In the genomic region with DNA sequence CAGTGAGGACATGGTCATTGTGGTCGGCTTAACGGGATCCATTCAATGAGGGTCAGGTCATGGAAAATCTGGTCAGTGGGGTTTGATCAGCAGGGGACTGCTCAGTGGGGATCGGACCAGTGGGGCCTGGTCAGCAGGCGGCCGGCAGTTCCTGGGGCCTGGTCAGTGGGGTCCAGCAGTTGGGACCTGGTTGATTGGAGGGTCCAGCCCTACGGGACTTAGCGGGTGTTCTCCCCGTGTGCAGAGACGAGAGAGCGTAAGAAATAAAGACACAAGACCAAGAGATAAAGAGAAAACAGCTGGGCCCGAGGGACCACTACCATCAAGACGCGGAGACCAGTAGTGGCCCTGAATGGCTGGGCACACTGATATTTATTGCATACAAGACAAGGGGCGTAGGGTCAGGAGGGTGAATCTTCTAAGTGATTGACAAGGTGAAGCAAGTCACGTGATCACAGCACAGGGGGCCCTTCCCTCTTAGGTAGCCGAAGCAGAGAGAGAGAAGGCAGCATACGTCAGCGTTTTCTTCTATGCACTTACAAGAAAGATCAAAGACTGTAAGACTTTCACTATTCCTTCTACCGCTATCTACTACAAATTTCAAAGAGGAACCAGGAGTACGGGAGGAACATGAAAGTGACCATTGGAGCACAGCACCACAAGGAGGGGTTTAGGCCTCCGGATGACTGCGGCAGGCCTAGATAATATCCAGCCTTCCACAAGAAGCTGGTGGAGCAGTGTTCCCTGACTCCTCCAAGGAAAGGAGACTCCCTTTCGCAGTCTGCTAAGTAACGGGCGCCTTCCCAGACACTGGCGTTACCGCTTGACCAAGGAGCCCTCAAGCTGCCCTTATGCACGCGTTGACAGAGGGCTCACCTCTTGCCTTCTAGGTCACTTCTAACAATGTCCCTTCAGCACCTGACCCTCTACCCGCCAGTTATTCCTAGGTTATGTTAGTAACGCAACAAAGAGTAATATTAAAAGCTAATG, we compare ENCODE assay signal across 1 cellular context.
TF ChIP-seq lines count a peak whose summit lies in the region.

No MANE protein-coding gene starts in this region.

TF ChIP-seq in K562, 482 proteins besides CTCF, POLR2A, EP300 and RAD21 (continued from another document):
- TF ChIP-seq, protein P1, sequence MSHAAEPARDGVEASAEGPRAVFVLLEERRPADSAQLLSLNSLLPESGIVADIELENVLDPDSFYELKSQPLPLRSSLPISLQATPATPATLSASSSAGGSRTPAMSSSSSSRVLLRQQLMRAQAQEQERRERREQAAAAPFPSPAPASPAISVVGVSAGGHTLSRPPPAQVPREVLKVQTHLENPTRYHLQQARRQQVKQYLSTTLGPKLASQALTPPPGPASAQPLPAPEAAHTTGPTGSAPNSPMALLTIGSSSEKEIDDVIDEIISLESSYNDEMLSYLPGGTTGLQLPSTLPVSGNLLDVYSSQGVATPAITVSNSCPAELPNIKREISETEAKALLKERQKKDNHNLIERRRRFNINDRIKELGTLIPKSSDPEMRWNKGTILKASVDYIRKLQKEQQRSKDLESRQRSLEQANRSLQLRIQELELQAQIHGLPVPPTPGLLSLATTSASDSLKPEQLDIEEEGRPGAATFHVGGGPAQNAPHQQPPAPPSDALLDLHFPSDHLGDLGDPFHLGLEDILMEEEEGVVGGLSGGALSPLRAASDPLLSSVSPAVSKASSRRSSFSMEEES (CRISPR knock-in tag; IDR thresholded peaks at IDR 0.05): peak; percentile 79
- TF ChIP-seq CSDE1 (IDR thresholded peaks at IDR 0.05) (no peak), ZNF436 (CRISPR knock-in tag; IDR thresholded peaks at IDR 0.05) (no peak), RBM25 (IDR thresholded peaks at IDR 0.05; ENCODE audit: low read depth, low read length, severe bottlenecking) (no peak), ZNF217 (CRISPR knock-in tag; IDR thresholded peaks at IDR 0.05) (no peak), DACH1 (IDR thresholded peaks at IDR 0.05; ENCODE audit: partially characterized antibody) (peak; percentile 13), NCOA2 (IDR thresholded peaks at IDR 0.05; ENCODE audit: partially characterized antibody in 2 of 2) (no peak), ARNT (IDR thresholded peaks at IDR 0.05) (no peak), NCOA1 (IDR thresholded peaks at IDR 0.05; ENCODE audit: low read depth) (no peak), SUPT5H (IDR thresholded peaks at IDR 0.05) (no peak), MCM2 (IDR thresholded peaks at IDR 0.05; ENCODE audit: low read depth) (no peak), ZSCAN32 (CRISPR knock-in tag; IDR thresholded peaks at IDR 0.05) (no peak), CBFA2T2 (conservative IDR thresholded peaks at IDR 0.05) (peak; percentile 36; the same call in 1 of the 2 replicates), NR1H2 (CRISPR knock-in tag; IDR thresholded peaks at IDR 0.05) (no peak), NCOA6 (IDR thresholded peaks at IDR 0.05) (no peak), MCM3 (IDR thresholded peaks at IDR 0.05) (no peak), RAD51 (IDR thresholded peaks at IDR 0.05; ENCODE audit: borderline replicate concordance, low read depth) (peak; percentile 74), ZNF431 (CRISPR knock-in tag; IDR thresholded peaks at IDR 0.05) (no peak), JUNB (CRISPR knock-in tag; conservative IDR thresholded peaks at IDR 0.05) (no peak), EWSR1 (IDR thresholded peaks at IDR 0.05; ENCODE audit: borderline replicate concordance, low read depth, partially characterized antibody) (no peak), TAF15 (IDR thresholded peaks at IDR 0.05; ENCODE audit: low read depth, low read length) (no peak), TFAM (CRISPR knock-in tag; conservative IDR thresholded peaks at IDR 0.05) (no peak), CREM (IDR thresholded peaks at IDR 0.05; ENCODE audit: low read depth) (no peak), ZNF197 (CRISPR knock-in tag; IDR thresholded peaks at IDR 0.05; ENCODE audit: low read depth) (no peak)
- TF ChIP-seq, protein P2, sequence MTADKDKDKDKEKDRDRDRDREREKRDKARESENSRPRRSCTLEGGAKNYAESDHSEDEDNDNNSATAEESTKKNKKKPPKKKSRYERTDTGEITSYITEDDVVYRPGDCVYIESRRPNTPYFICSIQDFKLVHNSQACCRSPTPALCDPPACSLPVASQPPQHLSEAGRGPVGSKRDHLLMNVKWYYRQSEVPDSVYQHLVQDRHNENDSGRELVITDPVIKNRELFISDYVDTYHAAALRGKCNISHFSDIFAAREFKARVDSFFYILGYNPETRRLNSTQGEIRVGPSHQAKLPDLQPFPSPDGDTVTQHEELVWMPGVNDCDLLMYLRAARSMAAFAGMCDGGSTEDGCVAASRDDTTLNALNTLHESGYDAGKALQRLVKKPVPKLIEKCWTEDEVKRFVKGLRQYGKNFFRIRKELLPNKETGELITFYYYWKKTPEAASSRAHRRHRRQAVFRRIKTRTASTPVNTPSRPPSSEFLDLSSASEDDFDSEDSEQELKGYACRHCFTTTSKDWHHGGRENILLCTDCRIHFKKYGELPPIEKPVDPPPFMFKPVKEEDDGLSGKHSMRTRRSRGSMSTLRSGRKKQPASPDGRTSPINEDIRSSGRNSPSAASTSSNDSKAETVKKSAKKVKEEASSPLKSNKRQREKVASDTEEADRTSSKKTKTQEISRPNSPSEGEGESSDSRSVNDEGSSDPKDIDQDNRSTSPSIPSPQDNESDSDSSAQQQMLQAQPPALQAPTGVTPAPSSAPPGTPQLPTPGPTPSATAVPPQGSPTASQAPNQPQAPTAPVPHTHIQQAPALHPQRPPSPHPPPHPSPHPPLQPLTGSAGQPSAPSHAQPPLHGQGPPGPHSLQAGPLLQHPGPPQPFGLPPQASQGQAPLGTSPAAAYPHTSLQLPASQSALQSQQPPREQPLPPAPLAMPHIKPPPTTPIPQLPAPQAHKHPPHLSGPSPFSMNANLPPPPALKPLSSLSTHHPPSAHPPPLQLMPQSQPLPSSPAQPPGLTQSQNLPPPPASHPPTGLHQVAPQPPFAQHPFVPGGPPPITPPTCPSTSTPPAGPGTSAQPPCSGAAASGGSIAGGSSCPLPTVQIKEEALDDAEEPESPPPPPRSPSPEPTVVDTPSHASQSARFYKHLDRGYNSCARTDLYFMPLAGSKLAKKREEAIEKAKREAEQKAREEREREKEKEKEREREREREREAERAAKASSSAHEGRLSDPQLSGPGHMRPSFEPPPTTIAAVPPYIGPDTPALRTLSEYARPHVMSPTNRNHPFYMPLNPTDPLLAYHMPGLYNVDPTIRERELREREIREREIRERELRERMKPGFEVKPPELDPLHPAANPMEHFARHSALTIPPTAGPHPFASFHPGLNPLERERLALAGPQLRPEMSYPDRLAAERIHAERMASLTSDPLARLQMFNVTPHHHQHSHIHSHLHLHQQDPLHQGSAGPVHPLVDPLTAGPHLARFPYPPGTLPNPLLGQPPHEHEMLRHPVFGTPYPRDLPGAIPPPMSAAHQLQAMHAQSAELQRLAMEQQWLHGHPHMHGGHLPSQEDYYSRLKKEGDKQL (CRISPR knock-in tag; IDR thresholded peaks at IDR 0.05; ENCODE audit: borderline replicate concordance): no peak
- TF ChIP-seq, protein P3, sequence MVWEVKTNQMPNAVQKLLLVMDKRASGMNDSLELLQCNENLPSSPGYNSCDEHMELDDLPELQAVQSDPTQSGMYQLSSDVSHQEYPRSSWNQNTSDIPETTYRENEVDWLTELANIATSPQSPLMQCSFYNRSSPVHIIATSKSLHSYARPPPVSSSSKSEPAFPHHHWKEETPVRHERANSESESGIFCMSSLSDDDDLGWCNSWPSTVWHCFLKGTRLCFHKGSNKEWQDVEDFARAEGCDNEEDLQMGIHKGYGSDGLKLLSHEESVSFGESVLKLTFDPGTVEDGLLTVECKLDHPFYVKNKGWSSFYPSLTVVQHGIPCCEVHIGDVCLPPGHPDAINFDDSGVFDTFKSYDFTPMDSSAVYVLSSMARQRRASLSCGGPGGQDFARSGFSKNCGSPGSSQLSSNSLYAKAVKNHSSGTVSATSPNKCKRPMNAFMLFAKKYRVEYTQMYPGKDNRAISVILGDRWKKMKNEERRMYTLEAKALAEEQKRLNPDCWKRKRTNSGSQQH (CRISPR knock-in tag; IDR thresholded peaks at IDR 0.05): no peak
- TF ChIP-seq, protein P4, sequence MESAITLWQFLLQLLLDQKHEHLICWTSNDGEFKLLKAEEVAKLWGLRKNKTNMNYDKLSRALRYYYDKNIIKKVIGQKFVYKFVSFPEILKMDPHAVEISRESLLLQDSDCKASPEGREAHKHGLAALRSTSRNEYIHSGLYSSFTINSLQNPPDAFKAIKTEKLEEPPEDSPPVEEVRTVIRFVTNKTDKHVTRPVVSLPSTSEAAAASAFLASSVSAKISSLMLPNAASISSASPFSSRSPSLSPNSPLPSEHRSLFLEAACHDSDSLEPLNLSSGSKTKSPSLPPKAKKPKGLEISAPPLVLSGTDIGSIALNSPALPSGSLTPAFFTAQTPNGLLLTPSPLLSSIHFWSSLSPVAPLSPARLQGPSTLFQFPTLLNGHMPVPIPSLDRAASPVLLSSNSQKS (CRISPR knock-in tag; IDR thresholded peaks at IDR 0.05): no peak
- TF ChIP-seq, protein P5, sequence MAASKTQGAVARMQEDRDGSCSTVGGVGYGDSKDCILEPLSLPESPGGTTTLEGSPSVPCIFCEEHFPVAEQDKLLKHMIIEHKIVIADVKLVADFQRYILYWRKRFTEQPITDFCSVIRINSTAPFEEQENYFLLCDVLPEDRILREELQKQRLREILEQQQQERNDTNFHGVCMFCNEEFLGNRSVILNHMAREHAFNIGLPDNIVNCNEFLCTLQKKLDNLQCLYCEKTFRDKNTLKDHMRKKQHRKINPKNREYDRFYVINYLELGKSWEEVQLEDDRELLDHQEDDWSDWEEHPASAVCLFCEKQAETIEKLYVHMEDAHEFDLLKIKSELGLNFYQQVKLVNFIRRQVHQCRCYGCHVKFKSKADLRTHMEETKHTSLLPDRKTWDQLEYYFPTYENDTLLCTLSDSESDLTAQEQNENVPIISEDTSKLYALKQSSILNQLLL (CRISPR knock-in tag; IDR thresholded peaks at IDR 0.05; ENCODE audit: borderline replicate concordance): no peak
- TF ChIP-seq, protein P6, sequence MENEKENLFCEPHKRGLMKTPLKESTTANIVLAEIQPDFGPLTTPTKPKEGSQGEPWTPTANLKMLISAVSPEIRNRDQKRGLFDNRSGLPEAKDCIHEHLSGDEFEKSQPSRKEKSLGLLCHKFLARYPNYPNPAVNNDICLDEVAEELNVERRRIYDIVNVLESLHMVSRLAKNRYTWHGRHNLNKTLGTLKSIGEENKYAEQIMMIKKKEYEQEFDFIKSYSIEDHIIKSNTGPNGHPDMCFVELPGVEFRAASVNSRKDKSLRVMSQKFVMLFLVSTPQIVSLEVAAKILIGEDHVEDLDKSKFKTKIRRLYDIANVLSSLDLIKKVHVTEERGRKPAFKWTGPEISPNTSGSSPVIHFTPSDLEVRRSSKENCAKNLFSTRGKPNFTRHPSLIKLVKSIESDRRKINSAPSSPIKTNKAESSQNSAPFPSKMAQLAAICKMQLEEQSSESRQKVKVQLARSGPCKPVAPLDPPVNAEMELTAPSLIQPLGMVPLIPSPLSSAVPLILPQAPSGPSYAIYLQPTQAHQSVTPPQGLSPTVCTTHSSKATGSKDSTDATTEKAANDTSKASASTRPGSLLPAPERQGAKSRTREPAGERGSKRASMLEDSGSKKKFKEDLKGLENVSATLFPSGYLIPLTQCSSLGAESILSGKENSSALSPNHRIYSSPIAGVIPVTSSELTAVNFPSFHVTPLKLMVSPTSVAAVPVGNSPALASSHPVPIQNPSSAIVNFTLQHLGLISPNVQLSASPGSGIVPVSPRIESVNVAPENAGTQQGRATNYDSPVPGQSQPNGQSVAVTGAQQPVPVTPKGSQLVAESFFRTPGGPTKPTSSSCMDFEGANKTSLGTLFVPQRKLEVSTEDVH (IDR thresholded peaks at IDR 0.05; ENCODE audit: low read depth, partially characterized antibody): no peak
- TF ChIP-seq, protein P7, sequence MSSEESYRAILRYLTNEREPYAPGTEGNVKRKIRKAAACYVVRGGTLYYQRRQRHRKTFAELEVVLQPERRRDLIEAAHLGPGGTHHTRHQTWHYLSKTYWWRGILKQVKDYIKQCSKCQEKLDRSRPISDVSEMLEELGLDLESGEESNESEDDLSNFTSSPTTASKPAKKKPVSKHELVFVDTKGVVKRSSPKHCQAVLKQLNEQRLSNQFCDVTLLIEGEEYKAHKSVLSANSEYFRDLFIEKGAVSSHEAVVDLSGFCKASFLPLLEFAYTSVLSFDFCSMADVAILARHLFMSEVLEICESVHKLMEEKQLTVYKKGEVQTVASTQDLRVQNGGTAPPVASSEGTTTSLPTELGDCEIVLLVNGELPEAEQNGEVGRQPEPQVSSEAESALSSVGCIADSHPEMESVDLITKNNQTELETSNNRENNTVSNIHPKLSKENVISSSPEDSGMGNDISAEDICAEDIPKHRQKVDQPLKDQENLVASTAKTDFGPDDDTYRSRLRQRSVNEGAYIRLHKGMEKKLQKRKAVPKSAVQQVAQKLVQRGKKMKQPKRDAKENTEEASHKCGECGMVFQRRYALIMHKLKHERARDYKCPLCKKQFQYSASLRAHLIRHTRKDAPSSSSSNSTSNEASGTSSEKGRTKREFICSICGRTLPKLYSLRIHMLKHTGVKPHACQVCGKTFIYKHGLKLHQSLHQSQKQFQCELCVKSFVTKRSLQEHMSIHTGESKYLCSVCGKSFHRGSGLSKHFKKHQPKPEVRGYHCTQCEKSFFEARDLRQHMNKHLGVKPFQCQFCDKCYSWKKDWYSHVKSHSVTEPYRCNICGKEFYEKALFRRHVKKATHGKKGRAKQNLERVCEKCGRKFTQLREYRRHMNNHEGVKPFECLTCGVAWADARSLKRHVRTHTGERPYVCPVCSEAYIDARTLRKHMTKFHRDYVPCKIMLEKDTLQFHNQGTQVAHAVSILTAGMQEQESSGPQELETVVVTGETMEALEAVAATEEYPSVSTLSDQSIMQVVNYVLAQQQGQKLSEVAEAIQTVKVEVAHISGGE (CRISPR knock-in tag; IDR thresholded peaks at IDR 0.05): no peak
- TF ChIP-seq, protein P8, sequence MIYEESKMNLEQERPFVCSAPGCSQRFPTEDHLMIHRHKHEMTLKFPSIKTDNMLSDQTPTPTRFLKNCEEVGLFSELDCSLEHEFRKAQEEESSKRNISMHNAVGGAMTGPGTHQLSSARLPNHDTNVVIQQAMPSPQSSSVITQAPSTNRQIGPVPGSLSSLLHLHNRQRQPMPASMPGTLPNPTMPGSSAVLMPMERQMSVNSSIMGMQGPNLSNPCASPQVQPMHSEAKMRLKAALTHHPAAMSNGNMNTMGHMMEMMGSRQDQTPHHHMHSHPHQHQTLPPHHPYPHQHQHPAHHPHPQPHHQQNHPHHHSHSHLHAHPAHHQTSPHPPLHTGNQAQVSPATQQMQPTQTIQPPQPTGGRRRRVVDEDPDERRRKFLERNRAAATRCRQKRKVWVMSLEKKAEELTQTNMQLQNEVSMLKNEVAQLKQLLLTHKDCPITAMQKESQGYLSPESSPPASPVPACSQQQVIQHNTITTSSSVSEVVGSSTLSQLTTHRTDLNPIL (CRISPR knock-in tag; IDR thresholded peaks at IDR 0.05): no peak
- TF ChIP-seq, protein P9, sequence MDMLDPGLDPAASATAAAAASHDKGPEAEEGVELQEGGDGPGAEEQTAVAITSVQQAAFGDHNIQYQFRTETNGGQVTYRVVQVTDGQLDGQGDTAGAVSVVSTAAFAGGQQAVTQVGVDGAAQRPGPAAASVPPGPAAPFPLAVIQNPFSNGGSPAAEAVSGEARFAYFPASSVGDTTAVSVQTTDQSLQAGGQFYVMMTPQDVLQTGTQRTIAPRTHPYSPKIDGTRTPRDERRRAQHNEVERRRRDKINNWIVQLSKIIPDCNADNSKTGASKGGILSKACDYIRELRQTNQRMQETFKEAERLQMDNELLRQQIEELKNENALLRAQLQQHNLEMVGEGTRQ (CRISPR knock-in tag; IDR thresholded peaks at IDR 0.05): peak; percentile 29; the same call in 1 of the 2 replicates
